In the genomic region with DNA sequence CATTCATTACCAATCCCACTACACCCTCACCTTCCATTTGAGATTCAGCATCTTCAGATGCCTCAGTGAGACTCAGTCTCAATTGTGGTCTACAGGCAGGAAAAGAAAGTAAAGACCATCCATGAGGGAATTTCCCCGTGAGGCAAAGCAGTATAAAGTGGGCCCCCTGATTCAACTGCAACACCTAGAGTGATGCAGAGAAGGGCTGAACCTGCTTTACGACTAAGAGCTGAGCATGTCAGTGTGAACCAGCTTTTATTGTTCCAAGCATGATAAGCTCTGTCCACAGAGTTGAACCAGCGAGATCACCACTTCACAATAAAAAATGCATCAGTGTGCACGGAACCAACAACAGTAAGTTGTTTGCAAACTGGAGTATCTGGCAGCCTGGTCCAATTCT, we compare ENCODE assay signal across 19 cellular contexts.
A peak's percentile ranks its signal among the peaks of the same experiment; 100 is the strongest.
DNase-seq lines count a peak whose midpoint lies in the region; ATAC-seq and TF ChIP-seq lines count a peak whose summit lies in the region.
"Had no signal": no experiment of that assay in that cellular context is flagged by ENCODE, and none has a peak within 500 bp of the region (broad histone marks: within the 10 kb centered on the region; RNA-seq: fewer than 3 reads in every experiment).

No MANE protein-coding gene starts in this region.

- H3K27ac Mint-ChIP-seq in stimulated activated naive CD8-positive, alpha-beta T cell treated with anti-CD3 and anti-CD28 coated beads, Interleukin-15, amount 100 ng/mL, for 72 hours, result no peak overlapping the region
- H3K27ac Mint-ChIP-seq in natural killer cell, result no peak overlapping the region
- H3K27ac Mint-ChIP-seq: CD14-positive monocyte; CD4-positive, alpha-beta T cell; CD8-positive, alpha-beta memory T cell had no signal

- TF ChIP-seq CTCF in VCaP (conservative IDR thresholded peaks at IDR 0.05), result no peak
- TF ChIP-seq CTCF in neutrophil (IDR thresholded peaks at IDR 0.05), result no peak
- TF ChIP-seq CTCF in natural killer cell (IDR thresholded peaks at IDR 0.05), result no peak

- no peak for DNase-seq in stimulated activated naive CD8-positive, alpha-beta T cell treated with anti-CD3 and anti-CD28 coated beads, Interleukin-15, amount 100 ng/mL, for 72 hours
- no peak for DNase-seq in stimulated activated naive CD8-positive, alpha-beta T cell treated with anti-CD3 and anti-CD28 coated beads, Interleukin-15, Interleukin-2, amounts not matched to agents 100 U/mL and 50 U/mL, for 24 hours
- DNase-seq in left ventricle myocardium superior (no peak), natural killer cell (no peak)
- DNase-seq: 8988T; ACHN; BE2C; CD4-positive, alpha-beta T cell; CD8-positive, alpha-beta memory T cell; DMS 273 treated with DMSO at 0.1 percent for 48 hours; DND-41; GM23248; H7; HCEC 1CT had no signal

- H3K9me3 Mint-ChIP-seq in stimulated activated naive CD8-positive, alpha-beta T cell treated with anti-CD3 and anti-CD28 coated beads, Interleukin-15, amount 100 ng/mL, for 72 hours, result peaks cover 5 to 20% of the 10 kb centered on the region in 2 donors
- no peaks in the 10 kb centered on the region for H3K9me3 Mint-ChIP-seq in natural killer cell

- H3K36me3 Mint-ChIP-seq in natural killer cell, result peaks cover 14% of the 10 kb centered on the region
- H3K36me3 Mint-ChIP-seq: CD14-positive monocyte; CD8-positive, alpha-beta memory T cell had no signal

- H3K4me1 Mint-ChIP-seq in stimulated activated naive CD8-positive, alpha-beta T cell treated with anti-CD3 and anti-CD28 coated beads, Interleukin-15, amount 100 ng/mL, for 72 hours, result no peaks in the 10 kb centered on the region
- no peaks in the 10 kb centered on the region for H3K4me1 Mint-ChIP-seq in natural killer cell
- H3K4me1 Mint-ChIP-seq: CD8-positive, alpha-beta memory T cell had no signal

- H3K9me3 ChIP-seq in neutrophil, result peaks cover 9% of the 10 kb centered on the region
- H3K9me3 ChIP-seq: A549, BE2C had no signal

- no peaks in the 10 kb centered on the region for H3K36me3 ChIP-seq in neutrophil
- H3K36me3 ChIP-seq: BE2C; BLaER1 treated with 17β-estradiol and CSF1 and Interleukin-3, amounts not matched to agents 10 nM and 100 nM had no signal

- no peak overlapping the region for H3K4me3 ChIP-seq in neutrophil (ENCODE audit: low read depth in 1 of 2, low read length in 1 of 2)
- H3K4me3 ChIP-seq: A549; BLaER1 treated with 17β-estradiol and CSF1 and Interleukin-3, amounts not matched to agents 10 nM and 100 nM; GM23248 had no signal

- H3K27me3 ChIP-seq in neutrophil, result no peaks in the 10 kb centered on the region
- H3K27me3 ChIP-seq: BE2C; BLaER1 treated with 17β-estradiol and CSF1 and Interleukin-3, amounts not matched to agents 10 nM and 100 nM had no signal

- peaks cover 45 to 56% of the 10 kb centered on the region in 2 experiments for H3K4me1 ChIP-seq in neutrophil (ENCODE audit: control insufficient read depth in 1 of 2, insufficient read depth in 1 of 2, low read depth in 1 of 2, low read length in 1 of 2)
- H3K4me1 ChIP-seq: A549, BE2C had no signal

- H3K4me3 Mint-ChIP-seq in stimulated activated naive CD8-positive, alpha-beta T cell treated with anti-CD3 and anti-CD28 coated beads, Interleukin-15, amount 100 ng/mL, for 72 hours, result no peak overlapping the region
- no peak overlapping the region for H3K4me3 Mint-ChIP-seq in natural killer cell
- H3K4me3 Mint-ChIP-seq: CD14-positive monocyte; CD4-positive, alpha-beta T cell; CD8-positive, alpha-beta memory T cell had no signal

- intact Hi-C loops in left ventricle myocardium superior (cut with micrococcal nuclease), result no loop called here
- intact Hi-C loops in natural killer cell (cut with micrococcal nuclease), result no loop called here

- H3K27ac ChIP-seq in VCaP (peak overlapping the region; percentile 50), neutrophil (peak overlapping the region; percentile 78)
- H3K27ac ChIP-seq: A549; BLaER1 treated with 17β-estradiol and CSF1 and Interleukin-3, amounts not matched to agents 10 nM and 100 nM; GM23248 had no signal

- H3K27me3 Mint-ChIP-seq in stimulated activated naive CD8-positive, alpha-beta T cell treated with anti-CD3 and anti-CD28 coated beads, Interleukin-15, amount 100 ng/mL, for 72 hours, result no peaks in the 10 kb centered on the region
- peaks cover 6 to 21% of the 10 kb centered on the region in 2 donors for H3K27me3 Mint-ChIP-seq in natural killer cell (ENCODE audit: low read depth in 2 of 2)
- H3K27me3 Mint-ChIP-seq: CD4-positive, alpha-beta T cell had no signal

- peak; percentile 54 for ATAC-seq in stimulated activated naive CD8-positive, alpha-beta T cell treated with anti-CD3 and anti-CD28 coated beads, Interleukin-15, amount 100 ng/mL, for 72 hours
- ATAC-seq in stimulated activated naive CD8-positive, alpha-beta T cell treated with anti-CD3 and anti-CD28 coated beads, Interleukin-15, Interleukin-2, amounts not matched to agents 100 U/mL and 50 U/mL, for 24 hours, result no peak
- ATAC-seq in left ventricle myocardium superior (no peak), natural killer cell (no peak)
- ATAC-seq: A549 had no signal
